ENCODE assay signal across 43 cellular contexts in genomic region chr11:59968395-59968783, GRCh38. TPM values are rescaled to one million over a fixed set of nuclear protein-coding genes. Genes with fewer than 3 reads are reported as not detected.
"Had no signal": no experiment of that assay in that cellular context is flagged by ENCODE, and none has a peak within 500 bp of the region (broad histone marks: within the 10 kb centered on the region; RNA-seq: fewer than 3 reads in every experiment).

No MANE protein-coding gene starts in this region.

- H3K4me3 ChIP-seq: adrenal gland, ascending aorta, body of pancreas, breast epithelium, cardiac muscle cell had no signal

- H3K4me3 Mint-ChIP-seq: activated naive CD4-positive, alpha-beta T cell treated with anti-CD3 and anti-CD28 coated beads for 36 hours; activated naive CD4-positive, alpha-beta T cell treated with anti-CD3 and anti-CD28 coated beads, Interleukin-2, amount 10 ng/mL, durations not matched to agents 7 days and 5 days; activated naive CD4-positive, alpha-beta T cell treated with anti-CD3 and anti-CD28 coated beads, Interleukin-2, amount 50 U/mL, for 24 hours; activated naive CD8-positive, alpha-beta T cell; activated naive CD8-positive, alpha-beta T cell treated with anti-CD3 and anti-CD28 coated beads for 36 hours; activated naive CD8-positive, alpha-beta T cell treated with anti-CD3 and anti-CD28 coated beads, Interleukin-2, amount 10 ng/mL, durations not matched to agents 7 days and 5 days; activated naive CD8-positive, alpha-beta T cell treated with anti-CD3 and anti-CD28 coated beads, Interleukin-2, amount 50 U/mL, for 24 hours; activated T-cell treated with anti-CD3 and anti-CD28 coated beads, Interleukin-2, amount 50 U/mL, for 4 hours; activated T-cell treated with anti-CD3 and anti-CD28 coated beads, Interleukin-2, amount 50 U/mL, for 72 hours; activated T-helper 1 cell treated with anti-CD3 and anti-CD28 coated beads, Interleukin-12 subunit alpha, Interleukin-12 subunit beta, Interleukin-2, Interleukin-4 antibody, amounts not matched to agents 30 ng/mL and 10 ng/mL and 1 ng/mL, durations not matched to agents 14 hours and 24 hours and 36 hours; activated T-helper 17 cell treated with anti-CD3 and anti-CD28 coated beads, Interleukin-2, amount 50 U/mL, for 72 hours; brain; central memory CD8-positive, alpha-beta T cell had no signal

- H3K9me3 ChIP-seq: adrenal gland, ascending aorta, body of pancreas, breast epithelium had no signal

- H3K27me3 Mint-ChIP-seq: activated naive CD4-positive, alpha-beta T cell treated with anti-CD3 and anti-CD28 coated beads, Interleukin-2, amount 10 ng/mL, durations not matched to agents 7 days and 5 days had no signal

- DNase-seq: activated effector memory CD4-positive, alpha-beta T cell treated with anti-CD3 and anti-CD28 coated beads, Interleukin-2, amount 50 U/mL, for 16 hours; activated effector memory CD4-positive, alpha-beta T cell treated with Interleukin-2 at 50 U/mL for 16 hours; activated gamma-delta T cell; activated gamma-delta T cell treated with Interleukin-2 at 50 U/mL for 16 hours; activated naive CD4-positive, alpha-beta T cell; activated naive CD4-positive, alpha-beta T cell treated with anti-CD3 and anti-CD28 coated beads for 36 hours; activated naive CD4-positive, alpha-beta T cell treated with anti-CD3 and anti-CD28 coated beads, Interleukin-2, amount 10 ng/mL, durations not matched to agents 7 days and 5 days; activated naive CD4-positive, alpha-beta T cell treated with anti-CD3 and anti-CD28 coated beads, Interleukin-2, amount 50 U/mL, for 16 hours; activated naive CD4-positive, alpha-beta T cell treated with Interleukin-2 at 50 U/mL for 16 hours; activated naive CD8-positive, alpha-beta T cell treated with anti-CD3 and anti-CD28 coated beads for 36 hours; activated naive CD8-positive, alpha-beta T cell treated with anti-CD3 and anti-CD28 coated beads, Interleukin-2, amount 10 ng/mL, durations not matched to agents 7 days and 5 days; activated naive CD8-positive, alpha-beta T cell treated with anti-CD3 and anti-CD28 coated beads, Interleukin-2, amount 50 U/mL, for 24 hours; activated T-cell treated with anti-CD3 and anti-CD28 coated beads, Interleukin-2, amount 50 U/mL, for 4 hours; activated T-cell treated with anti-CD3 and anti-CD28 coated beads, Interleukin-2, amount 50 U/mL, for 48 hours; activated T-cell treated with anti-CD3 and anti-CD28 coated beads, Interleukin-2, amount 50 U/mL, for 72 hours; adrenal gland; amniotic stem cell; amygdala; anterior cingulate cortex; aorta; body of pancreas; brain microvascular endothelial cell; caudate nucleus; central memory CD4-positive, alpha-beta T cell; cerebellar nuclear complex had no signal

- H3K27ac ChIP-seq: adrenal gland, ascending aorta, body of pancreas, brain microvascular endothelial cell, breast epithelium, cardiac muscle cell had no signal

- FAIRE-seq: astrocyte, bronchial epithelial cell, colon had no signal

- H3K4me1 ChIP-seq: adrenal gland, ascending aorta, breast epithelium had no signal

- H3K4me1 Mint-ChIP-seq: activated naive CD4-positive, alpha-beta T cell treated with anti-CD3 and anti-CD28 coated beads, Interleukin-2, amount 10 ng/mL, durations not matched to agents 7 days and 5 days; activated naive CD4-positive, alpha-beta T cell treated with anti-CD3 and anti-CD28 coated beads, Interleukin-2, amount 50 U/mL, for 24 hours; activated naive CD8-positive, alpha-beta T cell treated with anti-CD3 and anti-CD28 coated beads for 36 hours; activated naive CD8-positive, alpha-beta T cell treated with anti-CD3 and anti-CD28 coated beads, Interleukin-2, amount 10 ng/mL, durations not matched to agents 7 days and 5 days; activated naive CD8-positive, alpha-beta T cell treated with anti-CD3 and anti-CD28 coated beads, Interleukin-2, amount 50 U/mL, for 24 hours; activated T-helper 17 cell treated with anti-CD3 and anti-CD28 coated beads, Interleukin-2, amount 50 U/mL, for 72 hours; brain; central memory CD8-positive, alpha-beta T cell had no signal

- H3K9me3 Mint-ChIP-seq: activated naive CD4-positive, alpha-beta T cell treated with anti-CD3 and anti-CD28 coated beads for 36 hours; activated naive CD4-positive, alpha-beta T cell treated with anti-CD3 and anti-CD28 coated beads, Interleukin-2, amount 10 ng/mL, durations not matched to agents 7 days and 5 days; activated naive CD4-positive, alpha-beta T cell treated with anti-CD3 and anti-CD28 coated beads, Interleukin-2, amount 50 U/mL, for 24 hours; activated naive CD4-positive, alpha-beta T cell treated with anti-CD3 and anti-CD28 coated beads, Interleukin-2, amount 50 U/mL, for 72 hours; activated naive CD8-positive, alpha-beta T cell treated with anti-CD3 and anti-CD28 coated beads for 36 hours; activated naive CD8-positive, alpha-beta T cell treated with anti-CD3 and anti-CD28 coated beads, Interleukin-2, amount 10 ng/mL, durations not matched to agents 7 days and 5 days; activated naive CD8-positive, alpha-beta T cell treated with anti-CD3 and anti-CD28 coated beads, Interleukin-2, amount 50 U/mL, for 24 hours; activated T-cell treated with anti-CD3 and anti-CD28 coated beads, Interleukin-2, amount 50 U/mL, for 4 hours; activated T-cell treated with anti-CD3 and anti-CD28 coated beads, Interleukin-2, amount 50 U/mL, for 72 hours; activated T-helper 1 cell treated with anti-CD3 and anti-CD28 coated beads, Interleukin-12 subunit alpha, Interleukin-12 subunit beta, Interleukin-2, Interleukin-4 antibody, amounts not matched to agents 30 ng/mL and 10 ng/mL and 1 ng/mL, durations not matched to agents 14 hours and 24 hours and 36 hours; activated T-helper 17 cell treated with anti-CD3 and anti-CD28 coated beads, Interleukin-2, amount 50 U/mL, for 72 hours; activated T-helper 2 cell treated with anti-CD3 and anti-CD28 coated beads, Interferon-gamma antibody, Interleukin-2, Interleukin-4, amounts not matched to agents 10 μg/mL and 5 μg/mL and 100 μg/mL, durations not matched to agents 14 hours and 24 hours and 36 hours; brain; central memory CD8-positive, alpha-beta T cell had no signal

- H3K27ac Mint-ChIP-seq: activated naive CD4-positive, alpha-beta T cell treated with anti-CD3 and anti-CD28 coated beads for 36 hours; activated naive CD4-positive, alpha-beta T cell treated with anti-CD3 and anti-CD28 coated beads, Interleukin-2, amount 10 ng/mL, durations not matched to agents 7 days and 5 days; activated naive CD4-positive, alpha-beta T cell treated with anti-CD3 and anti-CD28 coated beads, Interleukin-2, amount 50 U/mL, for 24 hours; activated naive CD4-positive, alpha-beta T cell treated with anti-CD3 and anti-CD28 coated beads, Interleukin-2, amount 50 U/mL, for 72 hours; activated naive CD8-positive, alpha-beta T cell; activated naive CD8-positive, alpha-beta T cell treated with anti-CD3 and anti-CD28 coated beads for 36 hours; activated naive CD8-positive, alpha-beta T cell treated with anti-CD3 and anti-CD28 coated beads, Interleukin-2, amount 10 ng/mL, durations not matched to agents 7 days and 5 days; activated naive CD8-positive, alpha-beta T cell treated with anti-CD3 and anti-CD28 coated beads, Interleukin-2, amount 50 U/mL, for 24 hours; activated T-cell treated with anti-CD3 and anti-CD28 coated beads, Interleukin-2, amount 50 U/mL, for 72 hours; activated T-helper 1 cell treated with anti-CD3 and anti-CD28 coated beads, Interleukin-12 subunit alpha, Interleukin-12 subunit beta, Interleukin-2, Interleukin-4 antibody, amounts not matched to agents 30 ng/mL and 10 ng/mL and 1 ng/mL, durations not matched to agents 14 hours and 24 hours and 36 hours; activated T-helper 17 cell treated with anti-CD3 and anti-CD28 coated beads, Interleukin-2, amount 50 U/mL, for 72 hours; activated T-helper 2 cell treated with anti-CD3 and anti-CD28 coated beads, Interferon-gamma antibody, Interleukin-2, Interleukin-4, amounts not matched to agents 10 μg/mL and 5 μg/mL and 100 μg/mL, durations not matched to agents 14 hours and 24 hours and 36 hours; brain had no signal

- H3K27me3 ChIP-seq: adrenal gland, ascending aorta, body of pancreas, brain microvascular endothelial cell, breast epithelium, cardiac muscle cell had no signal

- H3K36me3 Mint-ChIP-seq: activated naive CD4-positive, alpha-beta T cell treated with anti-CD3 and anti-CD28 coated beads, Interleukin-2, amount 10 ng/mL, durations not matched to agents 7 days and 5 days; activated naive CD4-positive, alpha-beta T cell treated with anti-CD3 and anti-CD28 coated beads, Interleukin-2, amount 50 U/mL, for 24 hours; activated naive CD4-positive, alpha-beta T cell treated with anti-CD3 and anti-CD28 coated beads, Interleukin-2, amount 50 U/mL, for 72 hours; activated naive CD8-positive, alpha-beta T cell; activated naive CD8-positive, alpha-beta T cell treated with anti-CD3 and anti-CD28 coated beads for 36 hours; activated naive CD8-positive, alpha-beta T cell treated with anti-CD3 and anti-CD28 coated beads, Interleukin-2, amount 10 ng/mL, durations not matched to agents 7 days and 5 days; brain had no signal

- ATAC-seq: activated naive CD4-positive, alpha-beta T cell treated with anti-CD3 and anti-CD28 coated beads, Interleukin-2, amount 50 U/mL, for 72 hours; activated naive CD8-positive, alpha-beta T cell treated with anti-CD3 and anti-CD28 coated beads, Interleukin-2, amount 50 U/mL, for 24 hours; activated T-cell treated with anti-CD3 and anti-CD28 coated beads, Interleukin-2, amount 50 U/mL, for 4 hours; activated T-cell treated with anti-CD3 and anti-CD28 coated beads, Interleukin-2, amount 50 U/mL, for 72 hours; activated T-helper 17 cell treated with anti-CD3 and anti-CD28 coated beads, Interleukin-2, amount 50 U/mL, for 72 hours; body of pancreas had no signal

- H3K36me3 ChIP-seq: adrenal gland, ascending aorta, brain microvascular endothelial cell, breast epithelium, cardiac muscle cell had no signal

RNA-seq across cellular contexts. Expression of gene OOSP4A, which starts 4.6 kb away (rescaled TPM):
- total RNA-seq: activated naive CD4-positive, alpha-beta T cell treated with anti-CD3 and anti-CD28 coated beads for 36 hours; activated naive CD4-positive, alpha-beta T cell treated with anti-CD3 and anti-CD28 coated beads, Interleukin-2, amount 50 U/mL, for 72 hours; activated naive CD8-positive, alpha-beta T cell treated with anti-CD3 and anti-CD28 coated beads for 36 hours; activated naive CD8-positive, alpha-beta T cell treated with anti-CD3 and anti-CD28 coated beads, Interleukin-2, amount 10 ng/mL, durations not matched to agents 7 days and 5 days; activated T-cell treated with anti-CD3 and anti-CD28 coated beads, Interleukin-2, amount 50 U/mL, for 4 hours; activated T-cell treated with anti-CD3 and anti-CD28 coated beads, Interleukin-2, amount 50 U/mL, for 72 hours; activated T-helper 1 cell treated with anti-CD3 and anti-CD28 coated beads, Interleukin-12 subunit alpha, Interleukin-12 subunit beta, Interleukin-2, Interleukin-4 antibody, amounts not matched to agents 30 ng/mL and 10 ng/mL and 1 ng/mL, durations not matched to agents 14 hours and 24 hours and 36 hours; activated T-helper 17 cell treated with anti-CD3 and anti-CD28 coated beads, Interleukin-2, amount 50 U/mL, for 72 hours; activated T-helper 2 cell treated with anti-CD3 and anti-CD28 coated beads, Interferon-gamma antibody, Interleukin-2, Interleukin-4, amounts not matched to agents 10 μg/mL and 5 μg/mL and 100 μg/mL, durations not matched to agents 14 hours and 24 hours and 36 hours; adrenal gland; aorta; ascending aorta; astrocyte; body of pancreas; breast epithelium; bronchial epithelial cell; cardiac muscle cell; cardiac septum; cerebellum; chondrocyte had no signal
- polyA plus RNA-seq: adipose tissue, adrenal gland, aorta, cardiac muscle cell had no signal

RNA-seq across cellular contexts. Expression of gene OOSP1, which starts 30.2 kb away (rescaled TPM):
- total RNA-seq: activated naive CD4-positive, alpha-beta T cell treated with anti-CD3 and anti-CD28 coated beads for 36 hours; activated naive CD4-positive, alpha-beta T cell treated with anti-CD3 and anti-CD28 coated beads, Interleukin-2, amount 50 U/mL, for 72 hours; activated naive CD8-positive, alpha-beta T cell treated with anti-CD3 and anti-CD28 coated beads for 36 hours; activated naive CD8-positive, alpha-beta T cell treated with anti-CD3 and anti-CD28 coated beads, Interleukin-2, amount 10 ng/mL, durations not matched to agents 7 days and 5 days; activated T-cell treated with anti-CD3 and anti-CD28 coated beads, Interleukin-2, amount 50 U/mL, for 4 hours; activated T-cell treated with anti-CD3 and anti-CD28 coated beads, Interleukin-2, amount 50 U/mL, for 72 hours; activated T-helper 1 cell treated with anti-CD3 and anti-CD28 coated beads, Interleukin-12 subunit alpha, Interleukin-12 subunit beta, Interleukin-2, Interleukin-4 antibody, amounts not matched to agents 30 ng/mL and 10 ng/mL and 1 ng/mL, durations not matched to agents 14 hours and 24 hours and 36 hours; activated T-helper 17 cell treated with anti-CD3 and anti-CD28 coated beads, Interleukin-2, amount 50 U/mL, for 72 hours; activated T-helper 2 cell treated with anti-CD3 and anti-CD28 coated beads, Interferon-gamma antibody, Interleukin-2, Interleukin-4, amounts not matched to agents 10 μg/mL and 5 μg/mL and 100 μg/mL, durations not matched to agents 14 hours and 24 hours and 36 hours; adrenal gland; aorta; ascending aorta; astrocyte; body of pancreas; breast epithelium; bronchial epithelial cell; cardiac septum; cerebellum; chondrocyte had no signal
- polyA plus RNA-seq: adipose tissue, adrenal gland, aorta had no signal

RNA-seq across cellular contexts. Expression of gene OOSP4B, which starts 48.6 kb away (rescaled TPM):
- total RNA-seq: activated naive CD4-positive, alpha-beta T cell treated with anti-CD3 and anti-CD28 coated beads for 36 hours; activated naive CD4-positive, alpha-beta T cell treated with anti-CD3 and anti-CD28 coated beads, Interleukin-2, amount 50 U/mL, for 72 hours; activated naive CD8-positive, alpha-beta T cell treated with anti-CD3 and anti-CD28 coated beads for 36 hours; activated naive CD8-positive, alpha-beta T cell treated with anti-CD3 and anti-CD28 coated beads, Interleukin-2, amount 10 ng/mL, durations not matched to agents 7 days and 5 days; activated T-cell treated with anti-CD3 and anti-CD28 coated beads, Interleukin-2, amount 50 U/mL, for 4 hours; activated T-cell treated with anti-CD3 and anti-CD28 coated beads, Interleukin-2, amount 50 U/mL, for 72 hours; activated T-helper 1 cell treated with anti-CD3 and anti-CD28 coated beads, Interleukin-12 subunit alpha, Interleukin-12 subunit beta, Interleukin-2, Interleukin-4 antibody, amounts not matched to agents 30 ng/mL and 10 ng/mL and 1 ng/mL, durations not matched to agents 14 hours and 24 hours and 36 hours; activated T-helper 17 cell treated with anti-CD3 and anti-CD28 coated beads, Interleukin-2, amount 50 U/mL, for 72 hours; activated T-helper 2 cell treated with anti-CD3 and anti-CD28 coated beads, Interferon-gamma antibody, Interleukin-2, Interleukin-4, amounts not matched to agents 10 μg/mL and 5 μg/mL and 100 μg/mL, durations not matched to agents 14 hours and 24 hours and 36 hours; adrenal gland; aorta; ascending aorta; astrocyte; body of pancreas; breast epithelium; bronchial epithelial cell; cardiac muscle cell; cardiac septum; cerebellum; chondrocyte had no signal
- polyA plus RNA-seq: adipose tissue, adrenal gland, aorta, cardiac muscle cell had no signal
